ENCODE assay signal across 1 cellular context in the genomic region with DNA sequence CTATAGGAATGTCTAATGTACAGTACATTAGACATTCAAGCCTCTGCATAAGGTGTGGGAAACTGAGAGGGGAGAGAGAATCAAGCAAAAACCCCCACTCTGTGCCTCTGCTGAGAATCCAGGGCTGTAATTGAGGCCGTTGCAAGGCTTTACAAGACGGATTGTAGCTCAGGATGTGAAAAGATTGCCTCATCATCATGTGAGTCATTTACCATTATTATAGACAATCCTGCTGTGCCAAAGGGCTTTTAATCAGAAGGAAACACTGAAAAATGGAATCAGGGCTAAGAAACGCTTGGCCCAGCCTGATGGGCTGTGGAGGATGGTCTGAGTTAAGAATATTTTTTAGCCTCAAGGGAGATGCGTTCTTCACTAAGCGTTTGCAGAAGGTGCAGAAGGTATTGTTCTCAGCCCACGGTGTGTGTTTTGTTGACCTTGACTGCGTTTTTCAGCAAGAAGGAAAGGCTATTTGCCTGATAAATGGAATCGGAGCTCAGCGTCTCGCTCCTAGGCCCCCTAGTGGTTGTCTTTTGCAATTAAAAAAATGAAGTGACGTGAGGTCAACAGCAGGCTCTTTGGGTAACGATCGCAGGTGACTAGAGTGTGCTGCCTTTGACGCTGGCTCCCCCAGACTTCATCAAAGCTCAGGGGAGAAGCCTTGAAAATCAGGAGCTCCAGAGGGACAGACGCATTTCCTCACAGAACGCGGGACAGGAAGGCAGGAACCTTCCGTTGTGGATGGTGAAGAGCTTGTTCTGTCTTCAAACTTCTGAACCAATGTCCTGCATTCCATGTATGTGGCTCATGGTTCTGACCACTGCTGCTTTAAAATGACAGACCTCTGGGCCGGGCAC.
TF ChIP-seq lines count a peak whose summit lies in the region.

No MANE protein-coding gene starts in this region.

TF ChIP-seq in HEK293, 187 proteins besides CTCF, POLR2A, EP300 and RAD21 (continued from another document):
- TF ChIP-seq, protein P1, sequence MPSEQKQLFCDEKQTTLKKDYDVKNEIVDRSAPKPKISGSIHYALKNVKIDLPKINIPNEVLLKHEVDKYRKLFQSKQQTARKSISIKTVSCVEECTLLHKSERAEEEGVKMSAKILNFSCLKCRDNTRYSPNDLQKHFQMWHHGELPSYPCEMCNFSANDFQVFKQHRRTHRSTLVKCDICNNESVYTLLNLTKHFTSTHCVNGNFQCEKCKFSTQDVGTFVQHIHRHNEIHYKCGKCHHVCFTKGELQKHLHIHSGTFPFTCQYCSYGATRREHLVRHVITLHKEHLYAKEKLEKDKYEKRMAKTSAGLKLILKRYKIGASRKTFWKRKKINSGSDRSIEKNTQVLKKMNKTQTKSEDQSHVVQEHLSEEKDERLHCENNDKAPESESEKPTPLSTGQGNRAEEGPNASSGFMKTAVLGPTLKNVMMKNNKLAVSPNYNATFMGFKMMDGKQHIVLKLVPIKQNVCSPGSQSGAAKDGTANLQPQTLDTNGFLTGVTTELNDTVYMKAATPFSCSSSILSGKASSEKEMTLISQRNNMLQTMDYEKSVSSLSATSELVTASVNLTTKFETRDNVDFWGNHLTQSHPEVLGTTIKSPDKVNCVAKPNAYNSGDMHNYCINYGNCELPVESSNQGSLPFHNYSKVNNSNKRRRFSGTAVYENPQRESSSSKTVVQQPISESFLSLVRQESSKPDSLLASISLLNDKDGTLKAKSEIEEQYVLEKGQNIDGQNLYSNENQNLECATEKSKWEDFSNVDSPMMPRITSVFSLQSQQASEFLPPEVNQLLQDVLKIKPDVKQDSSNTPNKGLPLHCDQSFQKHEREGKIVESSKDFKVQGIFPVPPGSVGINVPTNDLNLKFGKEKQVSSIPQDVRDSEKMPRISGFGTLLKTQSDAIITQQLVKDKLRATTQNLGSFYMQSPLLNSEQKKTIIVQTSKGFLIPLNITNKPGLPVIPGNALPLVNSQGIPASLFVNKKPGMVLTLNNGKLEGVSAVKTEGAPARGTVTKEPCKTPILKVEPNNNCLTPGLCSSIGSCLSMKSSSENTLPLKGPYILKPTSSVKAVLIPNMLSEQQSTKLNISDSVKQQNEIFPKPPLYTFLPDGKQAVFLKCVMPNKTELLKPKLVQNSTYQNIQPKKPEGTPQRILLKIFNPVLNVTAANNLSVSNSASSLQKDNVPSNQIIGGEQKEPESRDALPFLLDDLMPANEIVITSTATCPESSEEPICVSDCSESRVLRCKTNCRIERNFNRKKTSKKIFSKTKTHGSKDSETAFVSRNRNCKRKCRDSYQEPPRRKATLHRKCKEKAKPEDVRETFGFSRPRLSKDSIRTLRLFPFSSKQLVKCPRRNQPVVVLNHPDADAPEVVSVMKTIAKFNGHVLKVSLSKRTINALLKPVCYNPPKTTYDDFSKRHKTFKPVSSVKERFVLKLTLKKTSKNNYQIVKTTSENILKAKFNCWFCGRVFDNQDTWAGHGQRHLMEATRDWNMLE (tag by site-specific recombination; conservative IDR thresholded peaks at IDR 0.05; ENCODE audit: low read depth) = no peak; the same call in 1 of the 2 replicates
- TF ChIP-seq ZNF404 (tag by site-specific recombination; IDR thresholded peaks at IDR 0.05) (no peak), ZNF24 (tag by site-specific recombination; IDR thresholded peaks at IDR 0.05) (peak; percentile 75; the same call in 1 of the 2 replicates), ZNF248 (tag by site-specific recombination; IDR thresholded peaks at IDR 0.05) (no peak), ZFP69B (tag by site-specific recombination; IDR thresholded peaks at IDR 0.05) (0 out of 2 replicates have a peak, but pooled peaks have one; percentile 26), ZFP3 (tag by site-specific recombination; IDR thresholded peaks at IDR 0.05; ENCODE audit: low read depth) (no peak), ZNF114 (tag by site-specific recombination; IDR thresholded peaks at IDR 0.05) (no peak), ZNF16 (tag by site-specific recombination; IDR thresholded peaks at IDR 0.05; ENCODE audit: low read depth) (no peak), ZNF155 (tag by site-specific recombination; IDR thresholded peaks at IDR 0.05) (no peak), KLF10 (tag by site-specific recombination; IDR thresholded peaks at IDR 0.05) (peak; percentile 37; the same call in 1 of the 2 replicates), ZSCAN23 (tag by site-specific recombination; IDR thresholded peaks at IDR 0.05) (no peak), ZNF394 (tag by site-specific recombination; IDR thresholded peaks at IDR 0.05; ENCODE audit: borderline replicate concordance) (0 out of 2 replicates have a peak, but pooled peaks have one; percentile 41), ZBTB17 (tag by site-specific recombination; IDR thresholded peaks at IDR 0.05) (peak; percentile 94), REPIN1 (tag by site-specific recombination; IDR thresholded peaks at IDR 0.05; ENCODE audit: low read depth) (no peak), TRIM28 (IDR thresholded peaks at IDR 0.05; ENCODE audit: borderline replicate concordance, low read length) (peak; percentile 88), ZNF600 (tag by site-specific recombination; IDR thresholded peaks at IDR 0.05) (peak; percentile 46; the same call in 1 of the 2 replicates), ZNF571 (tag by site-specific recombination; IDR thresholded peaks at IDR 0.05) (no peak), SP7 (tag by site-specific recombination; IDR thresholded peaks at IDR 0.05) (peak; percentile 87), ZNF768 (tag by site-specific recombination; IDR thresholded peaks at IDR 0.05) (no peak), ZBTB48 (tag by site-specific recombination; IDR thresholded peaks at IDR 0.05) (no peak), ZNF664 (tag by site-specific recombination; IDR thresholded peaks at IDR 0.05) (no peak), ZNF837 (tag by site-specific recombination; IDR thresholded peaks at IDR 0.05) (no peak), WT1 (tag by site-specific recombination; IDR thresholded peaks at IDR 0.05) (no peak), ZBTB21 (tag by site-specific recombination; IDR thresholded peaks at IDR 0.05) (peak; percentile 20; the same call in 1 of the 2 replicates)
- TF ChIP-seq, protein P2, sequence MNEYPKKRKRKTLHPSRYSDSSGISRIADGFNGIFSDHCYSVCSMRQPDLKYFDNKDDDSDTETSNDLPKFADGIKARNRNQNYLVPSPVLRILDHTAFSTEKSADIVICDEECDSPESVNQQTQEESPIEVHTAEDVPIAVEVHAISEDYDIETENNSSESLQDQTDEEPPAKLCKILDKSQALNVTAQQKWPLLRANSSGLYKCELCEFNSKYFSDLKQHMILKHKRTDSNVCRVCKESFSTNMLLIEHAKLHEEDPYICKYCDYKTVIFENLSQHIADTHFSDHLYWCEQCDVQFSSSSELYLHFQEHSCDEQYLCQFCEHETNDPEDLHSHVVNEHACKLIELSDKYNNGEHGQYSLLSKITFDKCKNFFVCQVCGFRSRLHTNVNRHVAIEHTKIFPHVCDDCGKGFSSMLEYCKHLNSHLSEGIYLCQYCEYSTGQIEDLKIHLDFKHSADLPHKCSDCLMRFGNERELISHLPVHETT (tag by site-specific recombination; IDR thresholded peaks at IDR 0.05) = 0 out of 2 replicates have a peak, but pooled peaks have one; percentile 16
- TF ChIP-seq, protein P3, sequence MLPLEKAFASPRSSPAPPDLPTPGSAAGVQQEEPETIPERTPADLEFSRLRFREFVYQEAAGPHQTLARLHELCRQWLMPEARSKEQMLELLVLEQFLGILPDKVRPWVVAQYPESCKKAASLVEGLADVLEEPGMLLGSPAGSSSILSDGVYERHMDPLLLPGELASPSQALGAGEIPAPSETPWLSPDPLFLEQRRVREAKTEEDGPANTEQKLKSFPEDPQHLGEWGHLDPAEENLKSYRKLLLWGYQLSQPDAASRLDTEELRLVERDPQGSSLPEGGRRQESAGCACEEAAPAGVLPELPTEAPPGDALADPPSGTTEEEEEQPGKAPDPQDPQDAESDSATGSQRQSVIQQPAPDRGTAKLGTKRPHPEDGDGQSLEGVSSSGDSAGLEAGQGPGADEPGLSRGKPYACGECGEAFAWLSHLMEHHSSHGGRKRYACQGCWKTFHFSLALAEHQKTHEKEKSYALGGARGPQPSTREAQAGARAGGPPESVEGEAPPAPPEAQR (tag by site-specific recombination; IDR thresholded peaks at IDR 0.05) = no peak
- TF ChIP-seq, protein P4, sequence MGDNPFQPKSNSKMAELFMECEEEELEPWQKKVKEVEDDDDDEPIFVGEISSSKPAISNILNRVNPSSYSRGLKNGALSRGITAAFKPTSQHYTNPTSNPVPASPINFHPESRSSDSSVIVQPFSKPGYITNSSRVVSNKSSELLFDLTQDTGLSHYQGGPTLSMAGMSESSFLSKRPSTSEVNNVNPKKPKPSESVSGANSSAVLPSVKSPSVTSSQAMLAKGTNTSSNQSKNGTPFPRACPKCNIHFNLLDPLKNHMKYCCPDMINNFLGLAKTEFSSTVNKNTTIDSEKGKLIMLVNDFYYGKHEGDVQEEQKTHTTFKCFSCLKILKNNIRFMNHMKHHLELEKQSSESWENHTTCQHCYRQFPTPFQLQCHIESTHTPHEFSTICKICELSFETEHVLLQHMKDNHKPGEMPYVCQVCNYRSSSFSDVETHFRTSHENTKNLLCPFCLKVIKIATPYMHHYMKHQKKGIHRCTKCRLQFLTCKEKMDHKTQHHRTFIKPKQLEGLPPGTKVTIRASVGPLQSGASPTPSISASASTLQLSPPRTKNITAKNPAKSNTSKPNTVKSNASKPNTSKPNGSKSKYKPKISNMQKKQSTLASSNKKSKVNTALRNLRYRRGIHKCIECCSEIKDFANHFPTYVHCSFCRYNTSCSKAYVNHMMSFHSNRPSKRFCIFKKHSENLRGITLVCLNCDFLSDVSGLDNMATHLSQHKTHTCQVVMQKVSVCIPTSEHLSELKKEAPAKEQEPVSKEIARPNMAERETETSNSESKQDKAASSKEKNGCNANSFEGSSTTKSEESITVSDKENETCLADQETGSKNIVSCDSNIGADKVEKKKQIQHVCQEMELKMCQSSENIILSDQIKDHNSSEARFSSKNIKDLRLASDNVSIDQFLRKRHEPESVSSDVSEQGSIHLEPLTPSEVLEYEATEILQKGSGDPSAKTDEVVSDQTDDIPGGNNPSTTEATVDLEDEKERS (tag by site-specific recombination; IDR thresholded peaks at IDR 0.05) = no peak
- TF ChIP-seq, protein P5, sequence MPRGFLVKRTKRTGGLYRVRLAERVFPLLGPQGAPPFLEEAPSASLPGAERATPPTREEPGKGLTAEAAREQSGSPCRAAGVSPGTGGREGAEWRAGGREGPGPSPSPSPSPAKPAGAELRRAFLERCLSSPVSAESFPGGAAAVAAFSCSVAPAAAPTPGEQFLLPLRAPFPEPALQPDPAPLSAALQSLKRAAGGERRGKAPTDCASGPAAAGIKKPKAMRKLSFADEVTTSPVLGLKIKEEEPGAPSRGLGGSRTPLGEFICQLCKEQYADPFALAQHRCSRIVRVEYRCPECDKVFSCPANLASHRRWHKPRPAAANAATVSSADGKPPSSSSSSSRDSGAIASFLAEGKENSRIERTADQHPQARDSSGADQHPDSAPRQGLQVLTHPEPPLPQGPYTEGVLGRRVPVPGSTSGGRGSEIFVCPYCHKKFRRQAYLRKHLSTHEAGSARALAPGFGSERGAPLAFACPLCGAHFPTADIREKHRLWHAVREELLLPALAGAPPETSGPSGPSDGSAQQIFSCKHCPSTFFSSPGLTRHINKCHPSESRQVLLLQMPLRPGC (tag by site-specific recombination; IDR thresholded peaks at IDR 0.05) = peak; percentile 67
- TF ChIP-seq, protein P6, sequence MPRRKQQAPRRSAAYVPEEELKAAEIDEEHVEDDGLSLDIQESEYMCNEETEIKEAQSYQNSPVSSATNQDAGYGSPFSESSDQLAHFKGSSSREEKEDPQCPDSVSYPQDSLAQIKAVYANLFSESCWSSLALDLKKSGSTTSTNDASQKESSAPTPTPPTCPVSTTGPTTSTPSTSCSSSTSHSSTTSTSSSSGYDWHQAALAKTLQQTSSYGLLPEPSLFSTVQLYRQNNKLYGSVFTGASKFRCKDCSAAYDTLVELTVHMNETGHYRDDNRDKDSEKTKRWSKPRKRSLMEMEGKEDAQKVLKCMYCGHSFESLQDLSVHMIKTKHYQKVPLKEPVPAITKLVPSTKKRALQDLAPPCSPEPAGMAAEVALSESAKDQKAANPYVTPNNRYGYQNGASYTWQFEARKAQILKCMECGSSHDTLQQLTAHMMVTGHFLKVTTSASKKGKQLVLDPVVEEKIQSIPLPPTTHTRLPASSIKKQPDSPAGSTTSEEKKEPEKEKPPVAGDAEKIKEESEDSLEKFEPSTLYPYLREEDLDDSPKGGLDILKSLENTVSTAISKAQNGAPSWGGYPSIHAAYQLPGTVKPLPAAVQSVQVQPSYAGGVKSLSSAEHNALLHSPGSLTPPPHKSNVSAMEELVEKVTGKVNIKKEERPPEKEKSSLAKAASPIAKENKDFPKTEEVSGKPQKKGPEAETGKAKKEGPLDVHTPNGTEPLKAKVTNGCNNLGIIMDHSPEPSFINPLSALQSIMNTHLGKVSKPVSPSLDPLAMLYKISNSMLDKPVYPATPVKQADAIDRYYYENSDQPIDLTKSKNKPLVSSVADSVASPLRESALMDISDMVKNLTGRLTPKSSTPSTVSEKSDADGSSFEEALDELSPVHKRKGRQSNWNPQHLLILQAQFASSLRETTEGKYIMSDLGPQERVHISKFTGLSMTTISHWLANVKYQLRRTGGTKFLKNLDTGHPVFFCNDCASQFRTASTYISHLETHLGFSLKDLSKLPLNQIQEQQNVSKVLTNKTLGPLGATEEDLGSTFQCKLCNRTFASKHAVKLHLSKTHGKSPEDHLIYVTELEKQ (tag by site-specific recombination; IDR thresholded peaks at IDR 0.05; ENCODE audit: borderline replicate concordance) = 0 out of 2 replicates have a peak, but pooled peaks have one; percentile 5
- TF ChIP-seq, protein P7, sequence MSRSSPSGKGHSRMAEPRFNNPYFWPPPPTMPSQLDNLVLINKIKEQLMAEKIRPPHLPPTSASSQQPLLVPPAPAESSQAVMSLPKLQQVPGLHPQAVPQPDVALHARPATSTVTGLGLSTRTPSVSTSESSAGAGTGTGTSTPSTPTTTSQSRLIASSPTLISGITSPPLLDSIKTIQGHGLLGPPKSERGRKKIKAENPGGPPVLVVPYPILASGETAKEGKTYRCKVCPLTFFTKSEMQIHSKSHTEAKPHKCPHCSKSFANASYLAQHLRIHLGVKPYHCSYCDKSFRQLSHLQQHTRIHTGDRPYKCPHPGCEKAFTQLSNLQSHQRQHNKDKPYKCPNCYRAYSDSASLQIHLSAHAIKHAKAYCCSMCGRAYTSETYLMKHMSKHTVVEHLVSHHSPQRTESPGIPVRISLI (tag by site-specific recombination; IDR thresholded peaks at IDR 0.05) = no peak
- TF ChIP-seq, protein P8, sequence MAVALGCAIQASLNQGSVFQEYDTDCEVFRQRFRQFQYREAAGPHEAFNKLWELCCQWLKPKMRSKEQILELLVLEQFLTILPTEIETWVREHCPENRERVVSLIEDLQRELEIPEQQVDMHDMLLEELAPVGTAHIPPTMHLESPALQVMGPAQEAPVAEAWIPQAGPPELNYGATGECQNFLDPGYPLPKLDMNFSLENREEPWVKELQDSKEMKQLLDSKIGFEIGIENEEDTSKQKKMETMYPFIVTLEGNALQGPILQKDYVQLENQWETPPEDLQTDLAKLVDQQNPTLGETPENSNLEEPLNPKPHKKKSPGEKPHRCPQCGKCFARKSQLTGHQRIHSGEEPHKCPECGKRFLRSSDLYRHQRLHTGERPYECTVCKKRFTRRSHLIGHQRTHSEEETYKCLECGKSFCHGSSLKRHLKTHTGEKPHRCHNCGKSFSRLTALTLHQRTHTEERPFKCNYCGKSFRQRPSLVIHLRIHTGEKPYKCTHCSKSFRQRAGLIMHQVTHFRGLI (tag by site-specific recombination; IDR thresholded peaks at IDR 0.05) = no peak
